1 cellular context compared by ENCODE assay signal in the genomic region with DNA sequence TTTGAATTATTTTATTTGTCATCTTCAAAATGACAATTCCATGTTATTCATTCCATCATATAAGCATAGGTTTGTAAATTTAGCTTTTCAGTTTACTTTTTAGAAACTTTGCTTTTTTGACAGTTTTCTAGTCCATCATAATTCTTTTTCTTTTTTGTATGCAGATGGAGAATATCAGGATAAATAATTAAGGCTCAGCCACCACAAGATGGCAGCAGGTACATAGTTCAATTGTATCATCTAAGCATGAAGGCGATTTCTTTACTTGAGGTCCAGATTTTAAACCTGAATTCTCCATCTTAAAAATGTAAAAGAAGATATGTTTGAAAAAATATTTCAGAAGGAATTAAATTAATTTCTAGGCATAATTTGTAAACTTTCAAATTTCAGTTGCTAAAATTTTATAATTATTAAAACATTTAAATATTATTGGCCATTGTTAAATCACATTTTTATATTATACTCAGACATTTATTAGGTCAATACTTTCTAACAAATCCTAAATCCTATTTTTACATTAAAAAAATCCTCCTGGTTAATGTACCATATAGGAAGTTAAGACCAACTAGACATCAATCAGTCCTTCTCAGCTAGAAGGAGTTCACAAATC.
TF ChIP-seq lines count a peak whose summit lies in the region.

No MANE protein-coding gene starts in this region.

TF ChIP-seq in GM12878, 131 proteins besides CTCF, POLR2A, EP300 and RAD21:
- TF ChIP-seq SMC3 (IDR thresholded peaks at IDR 0.05; ENCODE audit: borderline replicate concordance, low read length) (peak; percentile 53; the same call in 1 of the 2 replicates), SUZ12 (IDR thresholded peaks at IDR 0.05; ENCODE audit: unreplicated experiment) (no peak)
